Comparison of ENCODE assay signal across 34 cellular contexts in the genomic region with DNA sequence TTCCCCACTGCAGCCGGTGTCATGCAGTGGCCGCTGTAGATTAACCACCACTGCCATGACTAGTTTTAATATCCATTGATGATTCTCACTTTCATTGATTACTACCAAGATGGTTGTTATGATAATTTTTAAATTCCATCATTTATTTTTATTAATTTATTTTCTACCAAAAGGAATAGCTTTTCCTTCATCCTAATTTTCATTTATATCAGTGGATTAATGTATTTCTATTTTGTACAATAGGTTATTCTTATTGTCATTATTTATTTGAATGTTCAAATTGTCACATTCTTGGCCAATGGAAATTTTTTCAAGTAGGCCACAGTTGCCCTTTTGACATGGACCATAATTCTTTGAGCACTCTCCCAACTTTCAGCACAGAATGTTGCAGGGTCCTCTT.
"Had no signal": no experiment of that assay in that cellular context is flagged by ENCODE, and none has a peak within 500 bp of the region (broad histone marks: within the 10 kb centered on the region; RNA-seq: fewer than 3 reads in every experiment).

No MANE protein-coding gene starts in this region.

- H3K4me3 ChIP-seq: MG63 had no signal

- H3K36me3 ChIP-seq: MG63 had no signal

- H3K27me3 ChIP-seq: MG63 had no signal

- DNase-seq: Karpas-422, Kasumi-1, MG63, MM.1S, MV-4-11, NCI-H1048, NCI-H1092, NCI-H1092 treated with DMSO at 0.1 percent for 48 hours, NCI-H1105, NCI-H1105 treated with DMSO at 0.1 percent for 48 hours, NCI-H1417, NCI-H1417 treated with DMSO at 0.1 percent for 48 hours, NCI-H1436, NCI-H1436 treated with DMSO at 0.1 percent for 48 hours, NCI-H146, NCI-H1694, NCI-H1694 treated with DMSO at 0.1 percent for 48 hours, NCI-H187, NCI-H187 treated with DMSO at 0.1 percent for 48 hours, NCI-H1930, NCI-H2029, NCI-H2029 treated with DMSO at 0.1 percent for 48 hours, NCI-H2081, NCI-H2081 treated with DMSO at 0.1 percent for 48 hours, NCI-H2107, NCI-H2171, NCI-H2171 treated with DMSO at 0.1 percent for 48 hours, NCI-H2227 treated with DMSO at 0.1 percent for 48 hours, NCI-H226, NCI-H345, NCI-H446, NCI-H446 treated with DMSO at 0.1 percent for 48 hours, NCI-H510A, NCI-H510A treated with DMSO at 0.1 percent for 48 hours had no signal
